ENCODE assay signal across 7 cellular contexts in genomic region chr5:751992-752391, GRCh38. TPM values are rescaled to one million over a fixed set of nuclear protein-coding genes. Genes with fewer than 3 reads are reported as not detected.
"Had no signal": no experiment of that assay in that cellular context is flagged by ENCODE, and none has a peak within 500 bp of the region (broad histone marks: within the 10 kb centered on the region; RNA-seq: fewer than 3 reads in every experiment).

No MANE protein-coding gene starts in this region.

RNA-seq across cellular contexts. Expression of gene ZDHHC11B, which starts 32.5 kb away (rescaled TPM):
- total RNA-seq: endothelial cell of umbilical vein, epithelial cell of proximal tubule, fibroblast of villous mesenchyme, foreskin keratinocyte, myocyte had no signal
- polyA plus RNA-seq: endothelial cell of umbilical vein, fibroblast of lung, foreskin keratinocyte, immature natural killer cell had no signal
